Comparison of ENCODE assay signal across 1 cellular context in the genomic region with DNA sequence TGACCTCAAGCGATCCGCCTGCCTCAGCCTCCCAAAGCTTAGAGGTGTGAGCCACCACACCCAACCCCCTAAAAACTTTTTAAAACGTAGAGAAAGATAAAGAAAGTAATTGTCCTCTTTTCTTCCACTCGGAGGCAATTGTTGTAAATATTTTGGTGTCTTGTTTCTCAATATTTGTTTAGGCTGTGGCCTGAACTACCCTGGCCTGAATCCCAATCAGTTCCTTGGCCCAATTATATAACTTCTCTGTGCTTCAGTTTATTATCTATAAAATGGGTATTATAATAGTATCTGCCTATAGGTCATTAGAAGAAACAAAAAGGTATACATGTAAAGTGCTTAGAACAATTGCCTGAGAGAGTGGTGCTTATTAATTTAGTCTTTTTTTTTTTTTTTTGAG.
TF ChIP-seq lines count a peak whose summit lies in the region.

No MANE protein-coding gene starts in this region.

TF ChIP-seq in HepG2, 621 proteins besides CTCF, POLR2A, EP300 and RAD21:
- TF ChIP-seq ZNF280B (CRISPR knock-in tag; IDR thresholded peaks at IDR 0.05; ENCODE audit: borderline replicate concordance) (no peak), ZNF772 (CRISPR knock-in tag; IDR thresholded peaks at IDR 0.05) (no peak), ZSCAN9 (CRISPR knock-in tag; IDR thresholded peaks at IDR 0.05; ENCODE audit: borderline replicate concordance) (no peak), KDM3A (CRISPR knock-in tag; IDR thresholded peaks at IDR 0.05; ENCODE audit: low read depth) (no peak), SRSF9 (IDR thresholded peaks at IDR 0.05; ENCODE audit: borderline replicate concordance, insufficient read depth, low read depth, low read length, poor library complexity, severe bottlenecking) (no peak), PHF8 (CRISPR knock-in tag; IDR thresholded peaks at IDR 0.05) (no peak), JUNB (CRISPR knock-in tag; IDR thresholded peaks at IDR 0.05; ENCODE audit: borderline replicate concordance) (no peak), ATM (IDR thresholded peaks at IDR 0.05; ENCODE audit: borderline replicate concordance) (no peak), ZBTB14 (CRISPR knock-in tag; IDR thresholded peaks at IDR 0.05) (no peak), SIX4 (CRISPR knock-in tag; IDR thresholded peaks at IDR 0.05) (no peak), SOX13 (IDR thresholded peaks at IDR 0.05) (no peak), SOX13 (CRISPR knock-in tag; conservative IDR thresholded peaks at IDR 0.05 in 1 of 2, IDR thresholded peaks at IDR 0.05 in 1 of 2) (peak in 1 of 2 experiments; percentile 33; a peak in 1 of 4 replicates), HIVEP1 (CRISPR knock-in tag; IDR thresholded peaks at IDR 0.05) (no peak), TBL1XR1 (IDR thresholded peaks at IDR 0.05; ENCODE audit: borderline replicate concordance, low read length, partially characterized antibody) (no peak), CSRNP2 (CRISPR knock-in tag; conservative IDR thresholded peaks at IDR 0.05; ENCODE audit: low read depth) (no peak), PAX8 (CRISPR knock-in tag; IDR thresholded peaks at IDR 0.05; ENCODE audit: borderline replicate concordance) (no peak), ZNF329 (CRISPR knock-in tag; IDR thresholded peaks at IDR 0.05; ENCODE audit: low read depth) (0 out of 2 replicates have a peak, but pooled peaks have one; percentile 66)
- TF ChIP-seq, protein P1, sequence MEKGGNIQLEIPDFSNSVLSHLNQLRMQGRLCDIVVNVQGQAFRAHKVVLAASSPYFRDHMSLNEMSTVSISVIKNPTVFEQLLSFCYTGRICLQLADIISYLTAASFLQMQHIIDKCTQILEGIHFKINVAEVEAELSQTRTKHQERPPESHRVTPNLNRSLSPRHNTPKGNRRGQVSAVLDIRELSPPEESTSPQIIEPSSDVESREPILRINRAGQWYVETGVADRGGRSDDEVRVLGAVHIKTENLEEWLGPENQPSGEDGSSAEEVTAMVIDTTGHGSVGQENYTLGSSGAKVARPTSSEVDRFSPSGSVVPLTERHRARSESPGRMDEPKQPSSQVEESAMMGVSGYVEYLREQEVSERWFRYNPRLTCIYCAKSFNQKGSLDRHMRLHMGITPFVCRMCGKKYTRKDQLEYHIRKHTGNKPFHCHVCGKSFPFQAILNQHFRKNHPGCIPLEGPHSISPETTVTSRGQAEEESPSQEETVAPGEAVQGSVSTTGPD (CRISPR knock-in tag; IDR thresholded peaks at IDR 0.05), result no peak
TF ChIP-seq in HepG2: peak in this region for 2.
